1 cellular context compared by ENCODE assay signal in the genomic region with DNA sequence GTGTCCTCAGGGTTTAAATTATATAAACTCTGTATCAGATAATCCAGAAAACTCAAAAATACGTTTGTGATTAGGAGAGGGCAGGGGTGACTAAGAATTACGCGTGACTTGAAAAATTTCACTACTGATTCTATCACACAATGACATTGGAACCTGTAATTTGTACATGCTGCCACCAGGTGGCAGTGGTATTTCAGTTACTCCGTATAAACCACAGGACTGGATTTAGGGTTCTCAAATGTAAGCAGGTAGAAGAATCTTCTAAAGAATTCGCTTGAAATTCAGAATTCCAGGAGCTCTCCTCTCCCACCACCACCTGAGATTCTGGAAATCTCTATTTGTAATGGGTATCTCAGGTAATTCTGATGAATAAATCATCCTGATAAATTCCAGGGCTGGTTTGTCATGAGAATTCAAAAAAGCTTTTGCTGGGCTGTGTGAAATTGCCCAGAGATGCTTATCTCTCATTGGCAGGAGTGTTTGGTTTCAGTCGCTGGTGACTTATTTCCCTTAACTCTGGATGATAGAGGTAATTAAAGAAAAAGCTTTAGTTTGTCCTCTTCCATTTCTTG.
TF ChIP-seq lines count a peak whose summit lies in the region.

No MANE protein-coding gene starts in this region.

TF ChIP-seq in HCT116, 20 proteins besides CTCF, POLR2A, EP300 and RAD21 (continued from another document):
- TF ChIP-seq, protein P1, sequence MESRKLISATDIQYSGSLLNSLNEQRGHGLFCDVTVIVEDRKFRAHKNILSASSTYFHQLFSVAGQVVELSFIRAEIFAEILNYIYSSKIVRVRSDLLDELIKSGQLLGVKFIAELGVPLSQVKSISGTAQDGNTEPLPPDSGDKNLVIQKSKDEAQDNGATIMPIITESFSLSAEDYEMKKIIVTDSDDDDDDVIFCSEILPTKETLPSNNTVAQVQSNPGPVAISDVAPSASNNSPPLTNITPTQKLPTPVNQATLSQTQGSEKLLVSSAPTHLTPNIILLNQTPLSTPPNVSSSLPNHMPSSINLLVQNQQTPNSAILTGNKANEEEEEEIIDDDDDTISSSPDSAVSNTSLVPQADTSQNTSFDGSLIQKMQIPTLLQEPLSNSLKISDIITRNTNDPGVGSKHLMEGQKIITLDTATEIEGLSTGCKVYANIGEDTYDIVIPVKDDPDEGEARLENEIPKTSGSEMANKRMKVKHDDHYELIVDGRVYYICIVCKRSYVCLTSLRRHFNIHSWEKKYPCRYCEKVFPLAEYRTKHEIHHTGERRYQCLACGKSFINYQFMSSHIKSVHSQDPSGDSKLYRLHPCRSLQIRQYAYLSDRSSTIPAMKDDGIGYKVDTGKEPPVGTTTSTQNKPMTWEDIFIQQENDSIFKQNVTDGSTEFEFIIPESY (IDR thresholded peaks at IDR 0.05; ENCODE audit: extremely low read depth, insufficient replicate concordance, low read length): no peak
- TF ChIP-seq JUND (IDR thresholded peaks at IDR 0.05) (no peak), SRF (IDR thresholded peaks at IDR 0.05; ENCODE audit: low read depth) (no peak), YY1 (IDR thresholded peaks at IDR 0.05; ENCODE audit: extremely low read depth, insufficient replicate concordance, low read depth, low read length) (no peak), POLR2AphosphoS5 (IDR thresholded peaks at IDR 0.05; ENCODE audit: low read depth, low read length) (no peak), SIN3A (IDR thresholded peaks at IDR 0.05; ENCODE audit: low read depth) (no peak)
- TF ChIP-seq, protein P2, sequence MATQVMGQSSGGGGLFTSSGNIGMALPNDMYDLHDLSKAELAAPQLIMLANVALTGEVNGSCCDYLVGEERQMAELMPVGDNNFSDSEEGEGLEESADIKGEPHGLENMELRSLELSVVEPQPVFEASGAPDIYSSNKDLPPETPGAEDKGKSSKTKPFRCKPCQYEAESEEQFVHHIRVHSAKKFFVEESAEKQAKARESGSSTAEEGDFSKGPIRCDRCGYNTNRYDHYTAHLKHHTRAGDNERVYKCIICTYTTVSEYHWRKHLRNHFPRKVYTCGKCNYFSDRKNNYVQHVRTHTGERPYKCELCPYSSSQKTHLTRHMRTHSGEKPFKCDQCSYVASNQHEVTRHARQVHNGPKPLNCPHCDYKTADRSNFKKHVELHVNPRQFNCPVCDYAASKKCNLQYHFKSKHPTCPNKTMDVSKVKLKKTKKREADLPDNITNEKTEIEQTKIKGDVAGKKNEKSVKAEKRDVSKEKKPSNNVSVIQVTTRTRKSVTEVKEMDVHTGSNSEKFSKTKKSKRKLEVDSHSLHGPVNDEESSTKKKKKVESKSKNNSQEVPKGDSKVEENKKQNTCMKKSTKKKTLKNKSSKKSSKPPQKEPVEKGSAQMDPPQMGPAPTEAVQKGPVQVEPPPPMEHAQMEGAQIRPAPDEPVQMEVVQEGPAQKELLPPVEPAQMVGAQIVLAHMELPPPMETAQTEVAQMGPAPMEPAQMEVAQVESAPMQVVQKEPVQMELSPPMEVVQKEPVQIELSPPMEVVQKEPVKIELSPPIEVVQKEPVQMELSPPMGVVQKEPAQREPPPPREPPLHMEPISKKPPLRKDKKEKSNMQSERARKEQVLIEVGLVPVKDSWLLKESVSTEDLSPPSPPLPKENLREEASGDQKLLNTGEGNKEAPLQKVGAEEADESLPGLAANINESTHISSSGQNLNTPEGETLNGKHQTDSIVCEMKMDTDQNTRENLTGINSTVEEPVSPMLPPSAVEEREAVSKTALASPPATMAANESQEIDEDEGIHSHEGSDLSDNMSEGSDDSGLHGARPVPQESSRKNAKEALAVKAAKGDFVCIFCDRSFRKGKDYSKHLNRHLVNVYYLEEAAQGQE (IDR thresholded peaks at IDR 0.05; ENCODE audit: low read depth): no peak
